9 cellular contexts compared by ENCODE assay signal in genomic region chr2:151775057-151775740, GRCh38. TPM values are rescaled to one million over a fixed set of nuclear protein-coding genes. Genes with fewer than 3 reads are reported as not detected.
DNase-seq lines count a peak whose midpoint lies in the region; ATAC-seq and TF ChIP-seq lines count a peak whose summit lies in the region.
"Had no signal": no experiment of that assay in that cellular context is flagged by ENCODE, and none has a peak within 500 bp of the region (broad histone marks: within the 10 kb centered on the region; RNA-seq: fewer than 3 reads in every experiment).

No MANE protein-coding gene starts in this region.

- H3K9me3 ChIP-seq in osteoblast (ENCODE audit: low read depth, low read length) = no peaks in the 10 kb centered on the region

- ATAC-seq in HG03175 (IDR thresholded peaks at IDR 0.05; ENCODE audit: unreplicated experiment) (peak; percentile 34), GM21423 (IDR thresholded peaks at IDR 0.05; ENCODE audit: unreplicated experiment) (no peak), left colon (no peak), HG03097 (IDR thresholded peaks at IDR 0.05; ENCODE audit: low FRiP score, unreplicated experiment) (no peak)
- ATAC-seq: CD8-positive, alpha-beta T cell had no signal

- TF ChIP-seq CTCF in GM12865 (IDR thresholded peaks at IDR 0.05; ENCODE audit: insufficient read depth, low read depth, low read length, missing control alignments) (no peak), astrocyte of the spinal cord (IDR thresholded peaks at IDR 0.05; ENCODE audit: low read depth, low read length) (no peak), osteoblast (IDR thresholded peaks at IDR 0.05; ENCODE audit: extremely low read depth, low read depth, low read length) (no peak)

- H3K27ac ChIP-seq in osteoblast (ENCODE audit: low read depth, low read length) = peak overlapping the region; percentile 96

- DNase-seq in GM12865 (ENCODE audit: low read depth) (peak; percentile 42), astrocyte of the spinal cord (ENCODE audit: low read depth, low spot score) (peak; percentile 14), osteoblast (ENCODE audit: insufficient read length, low spot score, missing footprints) (peak; percentile 74), SKM-1 treated with dmso at 0.1 percent for 144 hours (lab: John Stamatoyannopoulos, UW; ENCODE audit: unreplicated experiment) (no peak), left colon (no peak)
- DNase-seq: CD8-positive, alpha-beta T cell had no signal

- in situ Hi-C loops in astrocyte of the spinal cord (cut with HindIII; ENCODE audit: low sequenced_read_pairs) = no loop called here

- H3K36me3 ChIP-seq in osteoblast (ENCODE audit: insufficient read depth, low read length) = no peaks in the 10 kb centered on the region

- no peak overlapping the region for H2AFZ ChIP-seq in osteoblast (ENCODE audit: low read length)

- peaks cover 17% of the 10 kb centered on the region for H3K4me1 ChIP-seq in osteoblast (ENCODE audit: insufficient read depth, low read length)

- H4K20me1 ChIP-seq in osteoblast (ENCODE audit: insufficient read depth, low read length) = no peaks in the 10 kb centered on the region

- H3K79me2 ChIP-seq in osteoblast (ENCODE audit: insufficient read depth, low read length) = no peaks in the 10 kb centered on the region

- H3K4me3 ChIP-seq in GM12865 (ENCODE audit: low read depth, low read length) (no peak overlapping the region), astrocyte of the spinal cord (ENCODE audit: low read depth, low read length) (no peak overlapping the region), osteoblast (ENCODE audit: insufficient read depth, low read length) (peak overlapping the region; percentile 31)

- intact Hi-C loops in left colon (cut with DNase I, micrococcal nuclease) = no loop called here

- H3K27me3 ChIP-seq in osteoblast (ENCODE audit: insufficient read depth, low read length) = no peaks in the 10 kb centered on the region

- peak overlapping the region; percentile 76 for H3K4me2 ChIP-seq in osteoblast (ENCODE audit: insufficient read depth, low read length)

RNA-seq across cellular contexts. Expression of gene NEB, which starts 40.9 kb away (rescaled TPM):
- 0.29 and 0.36 TPM in 2 replicates for total RNA-seq in osteoblast
- under 1 TPM; 0.18 to 0.20 TPM for total RNA-seq in left colon

RNA-seq across cellular contexts. Expression of gene ARL5A, which starts 53.0 kb away (rescaled TPM):
- total RNA-seq in osteoblast (44.8 and 47.8 TPM in 2 replicates), left colon (10 to 100 TPM; 39.3 to 40.9 TPM)

Comparison
In these comparisons a context has a peak if more than half of its experiments do, and no peak if none do; other contexts are left out.
1. DNase-seq: peak in GM12865 (single experiment), astrocyte of the spinal cord (single experiment) and osteoblast (single experiment); none in SKM-1 treated with dmso at 0.1 percent for 144 hours (single experiment) and left colon (0 of 2).